15 cellular contexts compared by ENCODE assay signal in the genomic region with DNA sequence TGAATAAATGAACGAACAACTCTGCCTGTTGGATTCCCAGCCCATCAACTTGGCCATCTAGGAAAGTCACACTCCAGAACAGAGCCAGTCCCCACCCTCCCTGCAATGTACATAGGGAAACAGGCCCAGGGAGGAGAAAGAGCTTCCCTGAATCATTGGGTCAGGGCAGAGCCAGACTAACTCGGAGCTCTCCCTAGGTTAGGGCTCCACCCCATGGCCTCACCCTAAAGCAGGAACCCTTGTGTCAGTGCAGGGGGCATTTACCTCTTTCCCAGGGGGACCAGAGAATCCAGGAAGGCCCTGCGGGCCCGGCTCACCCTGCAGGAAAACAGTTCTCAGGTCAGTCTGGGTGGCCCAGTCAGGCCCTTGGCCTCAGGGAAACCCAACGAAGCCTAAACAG. TPM values are rescaled to one million over a fixed set of nuclear protein-coding genes. Genes with fewer than 3 reads are reported as not detected.
DNase-seq lines count a peak whose midpoint lies in the region; ATAC-seq and TF ChIP-seq lines count a peak whose summit lies in the region.
"Had no signal": no experiment of that assay in that cellular context is flagged by ENCODE, and none has a peak within 500 bp of the region (broad histone marks: within the 10 kb centered on the region; RNA-seq: fewer than 3 reads in every experiment).

No MANE protein-coding gene starts in this region.

- H3K4me3 Mint-ChIP-seq in activated CD8-positive, alpha-beta memory T cell treated with anti-CD3 and anti-CD28 coated beads, Interleukin-2, amount 10 ng/mL, durations not matched to agents 7 days and 5 days: no peak overlapping the region

- no peaks in the 10 kb centered on the region for H3K9me3 ChIP-seq in psoas muscle
- H3K9me3 ChIP-seq: SJCRH30, thoracic aorta had no signal

- H3K4me1 Mint-ChIP-seq in activated CD8-positive, alpha-beta memory T cell treated with anti-CD3 and anti-CD28 coated beads, Interleukin-2, amount 10 ng/mL, durations not matched to agents 7 days and 5 days: no peaks in the 10 kb centered on the region

- no peaks in the 10 kb centered on the region for H3K27me3 Mint-ChIP-seq in activated CD8-positive, alpha-beta memory T cell treated with anti-CD3 and anti-CD28 coated beads, Interleukin-2, amount 10 ng/mL, durations not matched to agents 7 days and 5 days

- 75 to 87% (median 77%) methylated on average over 5 of the region's 5 CpGs for WGBS in psoas muscle, 3 donors

- H3K27ac ChIP-seq in psoas muscle: no peak overlapping the region
- H3K27ac ChIP-seq: SJCRH30, thoracic aorta had no signal

- ATAC-seq in activated CD8-positive, alpha-beta memory T cell treated with anti-CD3 and anti-CD28 coated beads, Interleukin-2, amount 10 ng/mL, durations not matched to agents 7 days and 5 days: peak; percentile 49
- ATAC-seq in psoas muscle (peak in 3 of 4 donors; percentile 66 to 79 (median 67)), GM21515 (IDR thresholded peaks at IDR 0.05; ENCODE audit: unreplicated experiment) (no peak), GM21529 (IDR thresholded peaks at IDR 0.05; ENCODE audit: unreplicated experiment) (no peak)

- H3K27ac Mint-ChIP-seq in activated CD8-positive, alpha-beta memory T cell treated with anti-CD3 and anti-CD28 coated beads, Interleukin-2, amount 10 ng/mL, durations not matched to agents 7 days and 5 days: no peak overlapping the region

- intact Hi-C loops in psoas muscle (cut with DNase I): no loop called here

- H3K36me3 Mint-ChIP-seq in activated CD8-positive, alpha-beta memory T cell treated with anti-CD3 and anti-CD28 coated beads, Interleukin-2, amount 10 ng/mL, durations not matched to agents 7 days and 5 days: no peaks in the 10 kb centered on the region

- TF ChIP-seq CTCF in choroid plexus epithelial cell (conservative IDR thresholded peaks at IDR 0.05; ENCODE audit: low read depth, low read length) (peak; percentile 29), psoas muscle (IDR thresholded peaks at IDR 0.05) (peak; percentile 13)

- H3K4me3 ChIP-seq in choroid plexus epithelial cell (ENCODE audit: low read depth, low read length): no peak overlapping the region
- H3K4me3 ChIP-seq in psoas muscle: no peak overlapping the region
- H3K4me3 ChIP-seq: SJCRH30, thoracic aorta had no signal

- H3K27me3 ChIP-seq in psoas muscle (ENCODE audit: insufficient read depth in 3 of 3, low read length in 2 of 3): peaks cover 0 to 17% (median 5%) of the 10 kb centered on the region in 3 donors
- H3K27me3 ChIP-seq: SJCRH30 had no signal

- CTCF ChIA-PET in activated CD8-positive, alpha-beta memory T cell treated with anti-CD3 and anti-CD28 coated beads, Interleukin-2, amount 10 ng/mL, durations not matched to agents 7 days and 5 days (lab: Charles Lee): interaction anchor here (0.6 to 2.1 kb wide), 8 partner anchors 10 to 164 kb away, joined by 3 to 16 read pairs (median 4); no protein-coding TSS in a partner anchor

- H3K9me3 Mint-ChIP-seq in activated CD8-positive, alpha-beta memory T cell treated with anti-CD3 and anti-CD28 coated beads, Interleukin-2, amount 10 ng/mL, durations not matched to agents 7 days and 5 days (ENCODE audit: low read depth): no peaks in the 10 kb centered on the region

- DNase-seq in activated CD8-positive, alpha-beta memory T cell treated with anti-CD3 and anti-CD28 coated beads, Interleukin-2, amount 10 ng/mL, durations not matched to agents 7 days and 5 days: peak; percentile 47
- no peak for DNase-seq in activated CD8-positive, alpha-beta memory T cell treated with anti-CD3 and anti-CD28 coated beads, Interleukin-2, amount 50 U/mL, for 48 hours
- DNase-seq in NCI-H460 (ENCODE audit: extremely low read depth, low read depth) (peak; percentile 49), choroid plexus epithelial cell (ENCODE audit: low read depth) (no peak), psoas muscle (no peak), kidney glomerular epithelial cell (lab: John Stamatoyannopoulos, UW) (no peak)
- DNase-seq: islet precursor cell, NCI-H187 treated with DMSO at 0.1 percent for 48 hours, SJCRH30 had no signal

- no peaks in the 10 kb centered on the region for H3K4me1 ChIP-seq in psoas muscle
- H3K4me1 ChIP-seq: SJCRH30 had no signal

- no peaks in the 10 kb centered on the region for H3K36me3 ChIP-seq in psoas muscle (ENCODE audit: insufficient read depth in 1 of 2, low read depth in 1 of 2)
- H3K36me3 ChIP-seq: SJCRH30, thoracic aorta had no signal

RNA-seq across cellular contexts. Expression of a gene that starts 11.6 kb away (rescaled TPM):
- 10 to 100 TPM in 1 of 2 experiments, 1 to 10 TPM in 1; 8.3 to 12.4 TPM for total RNA-seq in activated CD8-positive, alpha-beta memory T cell treated with anti-CD3 and anti-CD28 coated beads, Interleukin-2, amount 10 ng/mL, durations not matched to agents 7 days and 5 days
- total RNA-seq in NCI-H460 (2014; rRNA removed; shearing (Covaris generic)): 0.50 and 0.61 TPM in 2 replicates
- 7.3 and 12.9 TPM in 2 replicates for polyA plus RNA-seq in NCI-H460 (2014; cell fraction: nucleus; rRNA removed)
- total RNA-seq in psoas muscle: under 1 TPM in 3 of 4 donors, not detected in 1; 0.15 to 0.21 (median 0.18) TPM
- under 1 TPM; 0.06 to 0.18 (median 0.12) TPM for polyA plus RNA-seq in psoas muscle

RNA-seq across cellular contexts. Expression of a gene that starts 47.4 kb away (rescaled TPM):
- total RNA-seq in activated CD8-positive, alpha-beta memory T cell treated with anti-CD3 and anti-CD28 coated beads, Interleukin-2, amount 10 ng/mL, durations not matched to agents 7 days and 5 days: 10 to 100 TPM; 23.3 to 41.1 TPM
- total RNA-seq in NCI-H460 (2014; rRNA removed; shearing (Covaris generic)): 91.7 and 92.2 TPM in 2 replicates
- 54.9 and 66.1 TPM in 2 replicates for polyA plus RNA-seq in NCI-H460 (2014; cell fraction: nucleus; rRNA removed)
- 10 to 100 TPM; 12.7 to 26.1 (median 18.9) TPM for total RNA-seq in psoas muscle
- polyA plus RNA-seq in psoas muscle: 10 to 100 TPM; 22.2 to 60.2 (median 33.8) TPM

RNA-seq across cellular contexts. Expression of a gene that starts 57.7 kb away (rescaled TPM):
- under 1 TPM in 1 of 2 experiments, not detected in 1; 0.41 TPM for total RNA-seq in activated CD8-positive, alpha-beta memory T cell treated with anti-CD3 and anti-CD28 coated beads, Interleukin-2, amount 10 ng/mL, durations not matched to agents 7 days and 5 days
- total RNA-seq in NCI-H460 (2014; rRNA removed; shearing (Covaris generic)): not detected in 2 replicates
- not detected in 2 replicates for polyA plus RNA-seq in NCI-H460 (2014; cell fraction: nucleus; rRNA removed)
- total RNA-seq in psoas muscle: not detected
- polyA plus RNA-seq in psoas muscle: under 1 TPM in 1 of 3 donors, not detected in 2; 0.19 TPM
- total RNA-seq: activated CD8-positive, alpha-beta memory T cell treated with anti-CD3 and anti-CD28 coated beads for 36 hours; astrocyte; SJCRH30; thoracic aorta had no signal
- polyA plus RNA-seq: esophagus had no signal

Comparison
In these comparisons a context has a peak if more than half of its experiments do, and no peak if none do; other contexts are left out.
1. DNase-seq: peak in activated CD8-positive, alpha-beta memory T cell treated with anti-CD3 and anti-CD28 coated beads, Interleukin-2, amount 10 ng/mL, durations not matched to agents 7 days and 5 days (single experiment) and NCI-H460 (single experiment); none in activated CD8-positive, alpha-beta memory T cell treated with anti-CD3 and anti-CD28 coated beads, Interleukin-2, amount 50 U/mL, for 48 hours (single experiment), choroid plexus epithelial cell (single experiment), psoas muscle (0 of 2) and kidney glomerular epithelial cell (single experiment).
2. ATAC-seq: peak in activated CD8-positive, alpha-beta memory T cell treated with anti-CD3 and anti-CD28 coated beads, Interleukin-2, amount 10 ng/mL, durations not matched to agents 7 days and 5 days (single experiment) and psoas muscle (3 of 4); none in GM21515 (single experiment) and GM21529 (single experiment).